ENCODE assay signal across 9 cellular contexts in the genomic region with DNA sequence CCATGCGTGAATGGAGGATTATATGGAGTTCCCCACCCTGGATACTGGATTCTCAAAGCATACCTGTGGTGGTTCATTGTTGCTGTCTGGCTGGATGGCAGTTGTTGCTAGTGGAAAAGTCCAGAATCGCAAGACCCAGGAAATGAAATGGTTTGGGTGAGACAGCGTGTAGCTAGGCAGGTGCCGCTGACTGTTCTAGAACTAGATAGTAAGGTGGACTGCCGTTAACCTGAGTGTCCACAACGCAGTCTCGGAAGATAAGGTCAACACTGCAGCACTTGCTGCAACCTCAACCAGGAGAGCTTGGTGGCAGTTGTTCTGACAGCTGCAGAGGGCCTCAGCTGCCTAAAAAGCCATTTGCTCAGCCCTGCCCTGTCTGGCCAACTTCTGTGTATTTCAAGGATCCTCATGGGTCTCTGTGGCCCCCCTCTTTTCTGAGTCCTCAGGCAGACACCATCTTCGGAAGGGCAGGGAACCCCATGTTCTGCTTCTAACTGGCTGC. TPM values are rescaled to one million over a fixed set of nuclear protein-coding genes. Genes with fewer than 3 reads are reported as not detected.
DNase-seq lines count a peak whose midpoint lies in the region; ATAC-seq and TF ChIP-seq lines count a peak whose summit lies in the region.
"Had no signal": no experiment of that assay in that cellular context is flagged by ENCODE, and none has a peak within 500 bp of the region (broad histone marks: within the 10 kb centered on the region; RNA-seq: fewer than 3 reads in every experiment).

No MANE protein-coding gene starts in this region.

- no peak overlapping the region for H3K9ac ChIP-seq in Karpas-422 (ENCODE audit: low read length)

- H3K79me2 ChIP-seq in Karpas-422 (ENCODE audit: low read length): no peaks in the 10 kb centered on the region

- H3K27ac Mint-ChIP-seq in activated naive CD4-positive, alpha-beta T cell treated with anti-CD3 and anti-CD28 coated beads for 36 hours: peak overlapping the region; percentile 99
- H3K27ac Mint-ChIP-seq in MCF 10A (ENCODE audit: low read depth, unreplicated experiment) (peak overlapping the region; percentile 82), endothelial cell (ENCODE audit: unreplicated experiment) (no peak overlapping the region)
- peak overlapping the region; percentile 13 to 100 (median 98) for H3K27ac Mint-ChIP-seq in naive thymus-derived CD4-positive, alpha-beta T cell

- H3K36me3 ChIP-seq in naive thymus-derived CD4-positive, alpha-beta T cell (ENCODE audit: control insufficient read depth in 2 of 3, insufficient read depth in 3 of 3, low read length in 3 of 3): no peaks in the 10 kb centered on the region
- H3K36me3 ChIP-seq in urinary bladder (ENCODE audit: insufficient read depth): no peaks in the 10 kb centered on the region
- no peaks in the 10 kb centered on the region for H3K36me3 ChIP-seq in Karpas-422 (ENCODE audit: insufficient read depth, low read length)

- no TSS peak for BruUV-seq in MCF 10A (replicated peaks; lab: Mats Ljungman, UMichigan)

- no peaks in the 10 kb centered on the region for H4K20me1 ChIP-seq in Karpas-422 (ENCODE audit: insufficient read depth, low read depth, low read length)

- no peaks in the 10 kb centered on the region for H3K36me3 Mint-ChIP-seq in activated naive CD4-positive, alpha-beta T cell treated with anti-CD3 and anti-CD28 coated beads for 36 hours (ENCODE audit: low read depth)
- H3K36me3 Mint-ChIP-seq in MCF 10A (ENCODE audit: insufficient read depth, unreplicated experiment): no peaks in the 10 kb centered on the region
- no peaks in the 10 kb centered on the region for H3K36me3 Mint-ChIP-seq in naive thymus-derived CD4-positive, alpha-beta T cell
- H3K36me3 Mint-ChIP-seq in endothelial cell (ENCODE audit: low read depth, unreplicated experiment): no peaks in the 10 kb centered on the region

- intact Hi-C loops in activated naive CD4-positive, alpha-beta T cell treated with anti-CD3 and anti-CD28 coated beads for 36 hours (cut with micrococcal nuclease): loop anchor here (1.0 to 5.0 kb wide), 3 partner anchors 9 to 1502 kb away; a partner anchor contains a TSS
- intact Hi-C loops in MCF 10A (cut with micrococcal nuclease): loop anchor here (1.0 kb wide), 1 partner anchor 11 kb away; no protein-coding TSS in a partner anchor
- intact Hi-C loops in naive thymus-derived CD4-positive, alpha-beta T cell (cut with micrococcal nuclease): loop anchor here in 1 of 2 donors (5.0 kb wide), 2 partner anchors 278 to 413 kb away; a partner anchor contains a TSS

- H3K4me2 ChIP-seq in Karpas-422 (ENCODE audit: low read depth, low read length, poor library complexity, severe bottlenecking): no peak overlapping the region

- H3K4me1 Mint-ChIP-seq in activated naive CD4-positive, alpha-beta T cell treated with anti-CD3 and anti-CD28 coated beads for 36 hours (ENCODE audit: low read depth): peaks cover 70% of the 10 kb centered on the region
- H3K4me1 Mint-ChIP-seq in MCF 10A (ENCODE audit: insufficient read depth, unreplicated experiment): peaks cover 61% of the 10 kb centered on the region
- peaks cover 32 to 78% (median 73%) of the 10 kb centered on the region in 7 donors for H3K4me1 Mint-ChIP-seq in naive thymus-derived CD4-positive, alpha-beta T cell
- H3K4me1 Mint-ChIP-seq in endothelial cell (ENCODE audit: unreplicated experiment): peaks cover 44% of the 10 kb centered on the region

- H3K27ac ChIP-seq in naive thymus-derived CD4-positive, alpha-beta T cell (ENCODE audit: low read depth, low read length): no peak overlapping the region
- peak overlapping the region; percentile 88 for H3K27ac ChIP-seq in urinary bladder (ENCODE audit: low read depth)
- no peak overlapping the region for H3K27ac ChIP-seq in Karpas-422 (ENCODE audit: low read length)

- H3K27me3 Mint-ChIP-seq in activated naive CD4-positive, alpha-beta T cell treated with anti-CD3 and anti-CD28 coated beads for 36 hours (ENCODE audit: low read depth): no peaks in the 10 kb centered on the region
- H3K27me3 Mint-ChIP-seq in MCF 10A (ENCODE audit: insufficient read depth, unreplicated experiment) (no peaks in the 10 kb centered on the region), endothelial cell (ENCODE audit: unreplicated experiment) (peaks cover 8% of the 10 kb centered on the region)
- H3K27me3 Mint-ChIP-seq in naive thymus-derived CD4-positive, alpha-beta T cell: no peaks in the 10 kb centered on the region

- no peak for DNase-seq in activated naive CD4-positive, alpha-beta T cell treated with anti-CD3 and anti-CD28 coated beads for 36 hours
- DNase-seq in activated naive CD4-positive, alpha-beta T cell treated with anti-CD3 and anti-CD28 coated beads, Interleukin-2, amount 50 U/mL, for 16 hours: no peak
- DNase-seq in MCF 10A (ENCODE audit: unreplicated experiment): no peak
- no peak for DNase-seq in naive thymus-derived CD4-positive, alpha-beta T cell
- no peak for DNase-seq in Karpas-422
- DNase-seq in endothelial cell (ENCODE audit: low spot score): no peak
- DNase-seq in activated naive CD4-positive, alpha-beta T cell treated with Interleukin-2 at 50 U/mL for 16 hours: no peak
- DNase-seq: NCI-H2081 had no signal

- no peak overlapping the region for H3K4me3 Mint-ChIP-seq in activated naive CD4-positive, alpha-beta T cell treated with anti-CD3 and anti-CD28 coated beads for 36 hours
- H3K4me3 Mint-ChIP-seq in MCF 10A (ENCODE audit: unreplicated experiment) (peak overlapping the region; percentile 26), endothelial cell (ENCODE audit: unreplicated experiment) (no peak overlapping the region)
- peak overlapping the region in 7 of 10 donors; percentile 14 to 75 (median 63) for H3K4me3 Mint-ChIP-seq in naive thymus-derived CD4-positive, alpha-beta T cell

- H3K27me3 ChIP-seq in naive thymus-derived CD4-positive, alpha-beta T cell (ENCODE audit: control insufficient read depth in 2 of 2, insufficient read depth in 2 of 2, low read length in 2 of 2): no peaks in the 10 kb centered on the region
- H3K27me3 ChIP-seq in Karpas-422 (ENCODE audit: low read length): no peaks in the 10 kb centered on the region

- TF ChIP-seq CTCF in MCF 10A (IDR thresholded peaks at IDR 0.05; ENCODE audit: unreplicated experiment) (no peak), endothelial cell (IDR thresholded peaks at IDR 0.05; ENCODE audit: unreplicated experiment) (no peak)

- H3K9me3 ChIP-seq in naive thymus-derived CD4-positive, alpha-beta T cell (ENCODE audit: control insufficient read depth in 2 of 3, low read length in 3 of 3): no peaks in the 10 kb centered on the region
- H3K9me3 ChIP-seq in Karpas-422 (ENCODE audit: low read length): no peaks in the 10 kb centered on the region

- CTCF ChIA-PET in activated naive CD4-positive, alpha-beta T cell treated with anti-CD3 and anti-CD28 coated beads for 36 hours (lab: Charles Lee): interaction anchor here (1.0 to 8.5 kb wide), 5 partner anchors 10 to 131 kb away, joined by 3 to 76 read pairs (median 3); no protein-coding TSS in a partner anchor
- CTCF ChIA-PET in MCF 10A (lab: Yijun Ruan, JAX): interaction anchor here (0.5 to 5.7 kb wide), 12 partner anchors 10 to 1623 kb away, joined by 3 to 40 read pairs (median 10); a partner anchor contains a TSS
- CTCF ChIA-PET in naive thymus-derived CD4-positive, alpha-beta T cell (lab: Charles Lee): interaction anchor here (1.1 to 6.1 kb wide), 3 partner anchors 9 to 26 kb away, joined by 3 to 61 read pairs (median 5); a partner anchor contains a TSS

- no peak for ATAC-seq in naive thymus-derived CD4-positive, alpha-beta T cell

- H3K9me3 Mint-ChIP-seq in activated naive CD4-positive, alpha-beta T cell treated with anti-CD3 and anti-CD28 coated beads for 36 hours: no peaks in the 10 kb centered on the region
- H3K9me3 Mint-ChIP-seq in MCF 10A (ENCODE audit: unreplicated experiment) (no peaks in the 10 kb centered on the region), endothelial cell (ENCODE audit: unreplicated experiment) (no peaks in the 10 kb centered on the region)
- H3K9me3 Mint-ChIP-seq in naive thymus-derived CD4-positive, alpha-beta T cell: no peaks in the 10 kb centered on the region

- H3K4me3 ChIP-seq in naive thymus-derived CD4-positive, alpha-beta T cell (ENCODE audit: low read length): no peak overlapping the region
- H3K4me3 ChIP-seq in urinary bladder (ENCODE audit: low read depth, low read length) (no peak overlapping the region), Karpas-422 (ENCODE audit: low read length) (no peak overlapping the region)

- H2AFZ ChIP-seq in Karpas-422 (ENCODE audit: low read length): no peak overlapping the region

- H3K4me1 ChIP-seq in naive thymus-derived CD4-positive, alpha-beta T cell (ENCODE audit: control insufficient read depth in 2 of 2, insufficient read depth in 2 of 2, low read length in 2 of 2): peaks cover 43 to 48% of the 10 kb centered on the region in 2 donors
- H3K4me1 ChIP-seq in urinary bladder (ENCODE audit: insufficient read depth) (peaks cover 1% of the 10 kb centered on the region), Karpas-422 (ENCODE audit: low read length) (peaks cover 46% of the 10 kb centered on the region)

- WGBS in urinary bladder: 63% methylated on average over 8 of the region's 8 CpGs

- POLR2A ChIA-PET in MCF 10A (lab: Yijun Ruan, JAX): interaction anchor here (0.6 to 10.0 kb wide), 14 partner anchors 9 to 127 kb away, joined by 3 to 721 read pairs (median 10); a partner anchor contains a TSS
- POLR2A ChIA-PET in naive thymus-derived CD4-positive, alpha-beta T cell (lab: Charles Lee): interaction anchor here (0.7 to 12.3 kb wide), 6 partner anchors 14 to 124 kb away, joined by 3 to 240 read pairs (median 4); a partner anchor contains a TSS

- H3K9me2 ChIP-seq in Karpas-422 (replicated peaks; ENCODE audit: insufficient read depth, low read length): no peaks in the 10 kb centered on the region

RNA-seq across cellular contexts. Expression of a gene that starts 15.5 kb away (rescaled TPM):
- total RNA-seq in activated naive CD4-positive, alpha-beta T cell treated with anti-CD3 and anti-CD28 coated beads for 36 hours: 10 to 100 TPM; 34.8 to 35.2 TPM
- total RNA-seq in MCF 10A (2022) (22.1 and 26.0 TPM in 2 replicates), urinary bladder (26.4 TPM), endothelial cell (ENCODE audit: unreplicated experiment) (8.6 TPM)
- total RNA-seq in naive thymus-derived CD4-positive, alpha-beta T cell: 10 to 100 TPM; 30.2 to 45.2 (median 34.6) TPM
- 1 to 10 TPM; 3.5 to 3.8 TPM for polyA plus RNA-seq in naive thymus-derived CD4-positive, alpha-beta T cell
- 65.3 TPM for polyA plus RNA-seq in urinary bladder
- total RNA-seq in Karpas-422 (2014; rRNA removed; shearing (Covaris generic); ENCODE audit: low replicate concordance): 11.8 and 22.2 TPM in 2 replicates

RNA-seq across cellular contexts. Expression of a gene that starts 54.0 kb away (rescaled TPM):
- 1 to 10 TPM; 5.6 to 6.1 TPM for total RNA-seq in activated naive CD4-positive, alpha-beta T cell treated with anti-CD3 and anti-CD28 coated beads for 36 hours
- total RNA-seq in MCF 10A (2022) (9.7 and 11.4 TPM in 2 replicates), urinary bladder (25.6 TPM), endothelial cell (ENCODE audit: unreplicated experiment) (42.4 TPM)
- 10 to 100 TPM in 4 of 5 experiments, 1 to 10 TPM in 1; 5.5 to 14.2 (median 12.9) TPM for total RNA-seq in naive thymus-derived CD4-positive, alpha-beta T cell
- polyA plus RNA-seq in naive thymus-derived CD4-positive, alpha-beta T cell: 1 to 10 TPM; 4.3 to 8.4 TPM
- polyA plus RNA-seq in urinary bladder: 28.8 TPM
- total RNA-seq in Karpas-422 (2014; rRNA removed; shearing (Covaris generic); ENCODE audit: low replicate concordance): 34.0 and 47.0 TPM in 2 replicates

Comparison
In these comparisons a context has a peak if more than half of its experiments do, and no peak if none do; other contexts are left out.
1. H3K4me3 Mint-ChIP-seq: peak in MCF 10A (single experiment) and naive thymus-derived CD4-positive, alpha-beta T cell (7 of 10); none in activated naive CD4-positive, alpha-beta T cell treated with anti-CD3 and anti-CD28 coated beads for 36 hours (single experiment) and endothelial cell (single experiment).